ENCODE assay signal across 7 cellular contexts in genomic region chr6:154919806-154920205, GRCh38.
"Had no signal": no experiment of that assay in that cellular context is flagged by ENCODE, and none has a peak within 500 bp of the region (broad histone marks: within the 10 kb centered on the region; RNA-seq: fewer than 3 reads in every experiment).

No MANE protein-coding gene starts in this region.

- H3K4me3 ChIP-seq: K562 had no signal

- DNase-seq: GOT3, H9, HCEC 1CT, IMR-90 had no signal

- ATAC-seq: K562 had no signal

- FAIRE-seq: H54, K562 had no signal

- H3K27ac ChIP-seq: HL-60 had no signal
